ENCODE assay signal across 7 cellular contexts in genomic region chr7:66522518-66522917, GRCh38.
DNase-seq lines count a peak whose midpoint lies in the region; ATAC-seq, FAIRE-seq and TF ChIP-seq lines count a peak whose summit lies in the region.

No MANE protein-coding gene starts in this region.

- H3K9me3 ChIP-seq in DOHH2 (ENCODE audit: control insufficient read depth, insufficient read depth, low read length) = no peaks in the 10 kb centered on the region
- H3K9me3 ChIP-seq in HEK293 (ENCODE audit: control insufficient read depth, insufficient read depth, low read depth, low read length) = no peaks in the 10 kb centered on the region
- H3K9me3 ChIP-seq in HepG2 (ENCODE audit: low read length) = no peaks in the 10 kb centered on the region
- H3K9me3 ChIP-seq in Caco-2 = no peaks in the 10 kb centered on the region

- H4K20me1 ChIP-seq in DOHH2 (ENCODE audit: control insufficient read depth, insufficient read depth, low read depth, low read length) = no peaks in the 10 kb centered on the region
- no peaks in the 10 kb centered on the region for H4K20me1 ChIP-seq in HepG2 (ENCODE audit: insufficient read depth, low read length)

- H3K27ac Mint-ChIP-seq in activated CD4-positive, alpha-beta memory T cell treated with anti-CD3 and anti-CD28 coated beads, Interleukin-2, amount 10 ng/mL, durations not matched to agents 7 days and 5 days = no peak overlapping the region
- no peak overlapping the region for H3K27ac Mint-ChIP-seq in Caco-2 (ENCODE audit: unreplicated experiment)

- H3K27me3 Mint-ChIP-seq in activated CD4-positive, alpha-beta memory T cell treated with anti-CD3 and anti-CD28 coated beads, Interleukin-2, amount 10 ng/mL, durations not matched to agents 7 days and 5 days = no peaks in the 10 kb centered on the region
- no peaks in the 10 kb centered on the region for H3K27me3 Mint-ChIP-seq in Caco-2 (ENCODE audit: insufficient read depth, unreplicated experiment)

- TF ChIP-seq POLR2A in HepG2 (IDR thresholded peaks at IDR 0.05; ENCODE audit: insufficient read depth in 1 of 2, low read depth in 2 of 2, low read length in 2 of 2) = no peak

- H3K9me3 Mint-ChIP-seq in activated CD4-positive, alpha-beta memory T cell treated with anti-CD3 and anti-CD28 coated beads, Interleukin-2, amount 10 ng/mL, durations not matched to agents 7 days and 5 days = no peaks in the 10 kb centered on the region
- no peaks in the 10 kb centered on the region for H3K9me3 Mint-ChIP-seq in Caco-2 (ENCODE audit: unreplicated experiment)

- no peaks in the 10 kb centered on the region for H3K9me2 ChIP-seq in DOHH2 (replicated peaks; ENCODE audit: control insufficient read depth, low read length)

- H3K4me1 ChIP-seq in DOHH2 (ENCODE audit: control insufficient read depth, low read length) = no peaks in the 10 kb centered on the region
- no peaks in the 10 kb centered on the region for H3K4me1 ChIP-seq in HEK293 (ENCODE audit: control insufficient read depth, insufficient read depth, low read length)
- peaks cover 46% of the 10 kb centered on the region for H3K4me1 ChIP-seq in HepG2 (ENCODE audit: insufficient read depth, low read length)
- H3K4me1 ChIP-seq in Caco-2 = no peaks in the 10 kb centered on the region

- intact Hi-C loops in HepG2 (cut with micrococcal nuclease; ENCODE audit: unreplicated experiment) (no loop called here), Caco-2 (cut with micrococcal nuclease; ENCODE audit: unreplicated experiment) (no loop called here)

- 20% methylated on average over 1 of the region's 3 CpGs for WGBS in HepG2 (ENCODE audit: low lambda C conversion rate)

- FAIRE-seq in HepG2 (lab: Jason Lieb, UNC) = no peak

- ATAC-seq in HepG2 = peak; percentile 21

- H3K4me2 ChIP-seq in DOHH2 (ENCODE audit: low read length) (no peak overlapping the region), HepG2 (ENCODE audit: low read depth, low read length) (no peak overlapping the region)

- H3K27ac ChIP-seq in DOHH2 (ENCODE audit: low read depth, low read length) = no peak overlapping the region
- no peak overlapping the region for H3K27ac ChIP-seq in HEK293 (ENCODE audit: extremely low read depth, low read depth, low read length)
- H3K27ac ChIP-seq in HepG2 (ENCODE audit: extremely low read length, insufficient read depth, low read length) = no peak overlapping the region

- H2AFZ ChIP-seq in HepG2 (ENCODE audit: low read length) = no peak overlapping the region

- H3K9ac ChIP-seq in HepG2 (ENCODE audit: insufficient read depth, low read depth, low read length) = no peak overlapping the region

- H3K4me3 ChIP-seq in DOHH2 (ENCODE audit: low read length) (no peak overlapping the region), HEK293 (ENCODE audit: low read depth, low read length) (no peak overlapping the region), HepG2 (replicated peaks in 1 of 3; ENCODE audit: insufficient read depth in 1 of 3, low read depth in 2 of 3, low read length in 3 of 3) (no peak overlapping the region), Caco-2 (ENCODE audit: low read depth, low read length) (no peak overlapping the region)

- H3F3A ChIP-seq in DOHH2 (ENCODE audit: control insufficient read depth, insufficient read depth) = no peaks in the 10 kb centered on the region

- no peak for TF ChIP-seq EP300 in HepG2 (IDR thresholded peaks at IDR 0.05; ENCODE audit: low read depth in 2 of 2, low read length in 2 of 2)
- TF ChIP-seq EP300 in HepG2 (CRISPR knock-in tag; IDR thresholded peaks at IDR 0.05; ENCODE audit: borderline replicate concordance) = no peak

- no peaks in the 10 kb centered on the region for H3K4me1 Mint-ChIP-seq in activated CD4-positive, alpha-beta memory T cell treated with anti-CD3 and anti-CD28 coated beads, Interleukin-2, amount 10 ng/mL, durations not matched to agents 7 days and 5 days
- H3K4me1 Mint-ChIP-seq in Caco-2 (ENCODE audit: low read depth, unreplicated experiment) = no peaks in the 10 kb centered on the region

- no peaks in the 10 kb centered on the region for H3K36me3 Mint-ChIP-seq in activated CD4-positive, alpha-beta memory T cell treated with anti-CD3 and anti-CD28 coated beads, Interleukin-2, amount 10 ng/mL, durations not matched to agents 7 days and 5 days (ENCODE audit: low read depth)
- H3K36me3 Mint-ChIP-seq in Caco-2 (ENCODE audit: insufficient read depth, unreplicated experiment) = peaks cover 26% of the 10 kb centered on the region

- TF ChIP-seq RAD21 in HepG2 (CRISPR knock-in tag; IDR thresholded peaks at IDR 0.05) = peak; percentile 53; the same call in 1 of the 2 replicates

- CTCF ChIA-PET in HEK293 (lab: Yijun Ruan, JAX) = interaction anchor here (0.6 to 0.7 kb wide), 2 partner anchors 29 to 1728 kb away, joined by 3 read pairs; no protein-coding TSS in a partner anchor
- CTCF ChIA-PET in activated CD4-positive, alpha-beta memory T cell treated with anti-CD3 and anti-CD28 coated beads, Interleukin-2, amount 10 ng/mL, durations not matched to agents 7 days and 5 days (lab: Charles Lee) = interaction anchor here (2.0 kb wide), 1 partner anchor 10 kb away, joined by 6 read pairs; no protein-coding TSS in a partner anchor
- CTCF ChIA-PET in HepG2 (lab: Yijun Ruan, JAX; ENCODE audit: low intra/inter-chr PET ratio, low total read pairs) = no interaction called here
- CTCF ChIA-PET in Caco-2 (lab: Charles Lee) = interaction anchor here (0.9 kb wide), 1 partner anchor 517 kb away, joined by 3 read pairs; no protein-coding TSS in a partner anchor

- BruUV-seq in HepG2 (replicated peaks; lab: Mats Ljungman, UMichigan) (TSS peak; percentile 33), Caco-2 (replicated peaks; lab: Mats Ljungman, UMichigan) (no TSS peak)

- TF ChIP-seq CTCF in DOHH2 (IDR thresholded peaks at IDR 0.05; ENCODE audit: low read depth, low read length, poor library complexity, severe bottlenecking) (peak; percentile 71), HEK293 (tag by site-specific recombination; IDR thresholded peaks at IDR 0.05) (no peak), HepG2 (CRISPR knock-in tag; IDR thresholded peaks at IDR 0.05) (peak; percentile 64), Caco-2 (IDR thresholded peaks at IDR 0.05; ENCODE audit: insufficient read depth in 1 of 2, low read depth in 1 of 2, low read length in 1 of 2, severe bottlenecking in 1 of 2, unreplicated experiment in 1 of 2) (peak in 1 of 2 experiments; percentile 10)

- peak; percentile 26 for DNase-seq in activated CD4-positive, alpha-beta memory T cell treated with anti-CD3 and anti-CD28 coated beads, Interleukin-2, amount 10 ng/mL, durations not matched to agents 7 days and 5 days
- DNase-seq in HepG2 (ENCODE audit: low spot score) (no peak), Caco-2 (no peak), NCI-H774 (lab: John Stamatoyannopoulos, UW) (no peak)
- DNase-seq in effector CD8-positive, alpha-beta T cell (lab: John Stamatoyannopoulos, UW) = no peak

- in situ Hi-C loops in HepG2 (cut with HindIII; ENCODE audit: extremely low pct_ligation_motif_present, low pct_unique_long_range_greater_than_20kb) = no loop called here

- H3K36me3 ChIP-seq in DOHH2 (ENCODE audit: control insufficient read depth, low read length) (no peaks in the 10 kb centered on the region), HEK293 (ENCODE audit: control insufficient read depth in 2 of 2, insufficient read depth in 1 of 2, low read length in 2 of 2) (no peaks in the 10 kb centered on the region), HepG2 (replicated peaks in 1 of 2; ENCODE audit: control insufficient read depth in 1 of 2, insufficient read depth in 2 of 2, low read length in 2 of 2) (no peaks in the 10 kb centered on the region), Caco-2 (ENCODE audit: control insufficient read depth, insufficient read depth, low read length) (no peaks in the 10 kb centered on the region)

- POLR2A ChIA-PET in HEK293 (lab: Yijun Ruan, JAX) = no interaction called here
- POLR2A ChIA-PET in activated CD4-positive, alpha-beta memory T cell treated with anti-CD3 and anti-CD28 coated beads, Interleukin-2, amount 10 ng/mL, durations not matched to agents 7 days and 5 days (lab: Charles Lee) = no interaction called here
- POLR2A ChIA-PET in HepG2 (lab: Yijun Ruan, JAX) = interaction anchor here (2.9 kb wide), 1 partner anchor 29 kb away, joined by 11 read pairs; no protein-coding TSS in a partner anchor
- POLR2A ChIA-PET in Caco-2 (lab: Charles Lee) = interaction anchor here (0.6 kb wide), 1 partner anchor 29 kb away, joined by 3 read pairs; no protein-coding TSS in a partner anchor

- H3K27me3 ChIP-seq in DOHH2 (ENCODE audit: control insufficient read depth, low read length) (no peaks in the 10 kb centered on the region), HepG2 (ENCODE audit: control insufficient read depth in 1 of 2, insufficient read depth in 2 of 2, low read length in 2 of 2) (no peaks in the 10 kb centered on the region), Caco-2 (replicated peaks; ENCODE audit: control insufficient read depth, insufficient read depth, low read length) (no peaks in the 10 kb centered on the region)

- H3K4me3 Mint-ChIP-seq in activated CD4-positive, alpha-beta memory T cell treated with anti-CD3 and anti-CD28 coated beads, Interleukin-2, amount 10 ng/mL, durations not matched to agents 7 days and 5 days = no peak overlapping the region
- no peak overlapping the region for H3K4me3 Mint-ChIP-seq in Caco-2 (ENCODE audit: unreplicated experiment)

- no peaks in the 10 kb centered on the region for H3K79me2 ChIP-seq in DOHH2 (ENCODE audit: control insufficient read depth, low read length)
- H3K79me2 ChIP-seq in HepG2 (ENCODE audit: insufficient read depth, low read length) = no peaks in the 10 kb centered on the region

TF ChIP-seq in HEK293, 187 proteins besides CTCF, POLR2A, EP300 and RAD21 (continues in another document):
- TF ChIP-seq, protein P1, sequence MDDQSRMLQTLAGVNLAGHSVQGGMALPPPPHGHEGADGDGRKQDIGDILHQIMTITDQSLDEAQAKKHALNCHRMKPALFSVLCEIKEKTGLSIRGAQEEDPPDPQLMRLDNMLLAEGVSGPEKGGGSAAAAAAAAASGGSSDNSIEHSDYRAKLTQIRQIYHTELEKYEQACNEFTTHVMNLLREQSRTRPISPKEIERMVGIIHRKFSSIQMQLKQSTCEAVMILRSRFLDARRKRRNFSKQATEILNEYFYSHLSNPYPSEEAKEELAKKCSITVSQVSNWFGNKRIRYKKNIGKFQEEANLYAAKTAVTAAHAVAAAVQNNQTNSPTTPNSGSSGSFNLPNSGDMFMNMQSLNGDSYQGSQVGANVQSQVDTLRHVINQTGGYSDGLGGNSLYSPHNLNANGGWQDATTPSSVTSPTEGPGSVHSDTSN (CRISPR knock-in tag; IDR thresholded peaks at IDR 0.05) = no peak

Comparison
In these comparisons a context has a peak if more than half of its experiments do, and no peak if none do; other contexts are left out.
1. POLR2A ChIA-PET loops: an anchor here in HepG2 (2.9 kb wide) and Caco-2 (0.6 kb wide); none called in HEK293 and activated CD4-positive, alpha-beta memory T cell treated with anti-CD3 and anti-CD28 coated beads, Interleukin-2, amount 10 ng/mL, durations not matched to agents 7 days and 5 days.